Comparison of ENCODE assay signal across 19 cellular contexts in the genomic region with DNA sequence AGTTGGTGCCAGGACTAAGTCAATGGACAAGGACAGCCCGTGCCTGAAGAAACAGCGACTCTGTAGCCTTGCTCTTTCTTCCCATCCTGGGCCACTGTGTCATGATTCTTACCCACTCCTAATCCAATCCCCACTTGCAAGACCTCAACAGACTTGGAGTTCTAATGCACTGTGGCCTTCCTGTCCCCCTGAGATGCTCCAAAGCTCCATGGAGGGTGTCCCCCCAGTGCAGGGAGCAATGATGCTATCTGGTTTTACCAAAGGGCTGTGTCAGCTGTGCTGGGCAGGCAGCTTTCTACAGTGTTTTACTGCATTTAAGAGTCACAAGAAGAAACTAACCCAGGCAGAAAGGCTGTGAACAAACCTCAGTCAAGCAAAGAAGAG.
DNase-seq lines count a peak whose midpoint lies in the region; ATAC-seq and TF ChIP-seq lines count a peak whose summit lies in the region.
"Had no signal": no experiment of that assay in that cellular context is flagged by ENCODE, and none has a peak within 500 bp of the region (broad histone marks: within the 10 kb centered on the region; RNA-seq: fewer than 3 reads in every experiment).

No MANE protein-coding gene starts in this region.

- no peak for TF ChIP-seq POLR2A in GM18505 (IDR thresholded peaks at IDR 0.05; ENCODE audit: borderline replicate concordance, extremely low read depth, insufficient read depth, insufficient read length)

- H3K36me3 Mint-ChIP-seq in CD4-positive, alpha-beta memory T cell: peaks cover under 1 to 20% of the 10 kb centered on the region in 2 donors
- H3K36me3 Mint-ChIP-seq in activated T-helper 2 cell treated with anti-CD3 and anti-CD28 coated beads, Interferon-gamma antibody, Interleukin-2, Interleukin-4, amounts not matched to agents 10 μg/mL and 5 μg/mL and 100 μg/mL, durations not matched to agents 14 hours and 24 hours and 36 hours (ENCODE audit: low read depth): peaks cover 4% of the 10 kb centered on the region
- no peaks in the 10 kb centered on the region for H3K36me3 Mint-ChIP-seq in natural killer cell

- ATAC-seq in GM21786 (IDR thresholded peaks at IDR 0.05; ENCODE audit: unreplicated experiment) (peak; percentile 24), natural killer cell (peak in 1 of 3 donors; percentile 28), GM21381 (IDR thresholded peaks at IDR 0.05; ENCODE audit: unreplicated experiment) (no peak), GM19455 (IDR thresholded peaks at IDR 0.05; ENCODE audit: unreplicated experiment) (no peak), GM18505 (IDR thresholded peaks at IDR 0.05; ENCODE audit: unreplicated experiment) (no peak)
- ATAC-seq: Panc1 had no signal

- CTCF ChIA-PET in CD4-positive, alpha-beta memory T cell (lab: Charles Lee; ENCODE audit: partially characterized antibody): interaction anchor here (1.4 to 4.9 kb wide), 4 partner anchors 9 to 34 kb away, joined by 3 to 40 read pairs (median 20); no protein-coding TSS in a partner anchor

- no peak for DNase-seq in CD4-positive, alpha-beta memory T cell
- DNase-seq in activated T-helper 2 cell treated with anti-CD3 and anti-CD28 coated beads, Interferon-gamma antibody, Interleukin-2, Interleukin-4, amounts not matched to agents 10 μg/mL and 5 μg/mL and 100 μg/mL, durations not matched to agents 14 hours and 24 hours and 36 hours (ENCODE audit: low spot score): no peak
- DNase-seq in natural killer cell: no peak
- DNase-seq: AML-193, brain microvascular endothelial cell, cortex of kidney, DMS 273 treated with DMSO at 0.1 percent for 48 hours, GM23248, NCI-H146, NCI-H774 had no signal

- H3K4me3 ChIP-seq in CD4-positive, alpha-beta memory T cell (ENCODE audit: low read length in 2 of 2): peak overlapping the region in 1 of 2 donors; percentile 64
- H3K4me3 ChIP-seq: GM23248, hepatocyte, lung, sigmoid colon, suprapubic skin had no signal

- POLR2A ChIA-PET in CD4-positive, alpha-beta memory T cell (lab: Charles Lee; ENCODE audit: partially characterized antibody): interaction anchor here (1.9 kb wide), 1 partner anchor 107 kb away, joined by 8 read pairs; a partner anchor contains a TSS

- no peaks in the 10 kb centered on the region for H3K27me3 ChIP-seq in CD4-positive, alpha-beta memory T cell (ENCODE audit: insufficient read depth, low read length)
- H3K27me3 ChIP-seq: hepatocyte, sigmoid colon, suprapubic skin had no signal

- H3K27ac ChIP-seq in CD4-positive, alpha-beta memory T cell (ENCODE audit: low read depth, low read length): peak overlapping the region; percentile 30
- H3K27ac ChIP-seq: brain microvascular endothelial cell, GM23248, hepatocyte, suprapubic skin had no signal

- H3K9me3 ChIP-seq in CD4-positive, alpha-beta memory T cell (ENCODE audit: control insufficient read depth in 1 of 2, low read length in 2 of 2): no peaks in the 10 kb centered on the region
- H3K9me3 ChIP-seq: sigmoid colon, suprapubic skin had no signal

- peak overlapping the region; percentile 82 to 98 (median 92) for H3K27ac Mint-ChIP-seq in CD4-positive, alpha-beta memory T cell
- H3K27ac Mint-ChIP-seq in activated T-helper 2 cell treated with anti-CD3 and anti-CD28 coated beads, Interferon-gamma antibody, Interleukin-2, Interleukin-4, amounts not matched to agents 10 μg/mL and 5 μg/mL and 100 μg/mL, durations not matched to agents 14 hours and 24 hours and 36 hours: peak overlapping the region; percentile 77
- peak overlapping the region; percentile 64 to 86 for H3K27ac Mint-ChIP-seq in natural killer cell

- H3K4me3 Mint-ChIP-seq in CD4-positive, alpha-beta memory T cell: peak overlapping the region; percentile 67 to 84 (median 80)
- peak overlapping the region; percentile 46 for H3K4me3 Mint-ChIP-seq in activated T-helper 2 cell treated with anti-CD3 and anti-CD28 coated beads, Interferon-gamma antibody, Interleukin-2, Interleukin-4, amounts not matched to agents 10 μg/mL and 5 μg/mL and 100 μg/mL, durations not matched to agents 14 hours and 24 hours and 36 hours (ENCODE audit: low read depth)
- H3K4me3 Mint-ChIP-seq in natural killer cell: peak overlapping the region; percentile 18

- H3K27me3 Mint-ChIP-seq in CD4-positive, alpha-beta memory T cell: no peaks in the 10 kb centered on the region
- no peaks in the 10 kb centered on the region for H3K27me3 Mint-ChIP-seq in activated T-helper 2 cell treated with anti-CD3 and anti-CD28 coated beads, Interferon-gamma antibody, Interleukin-2, Interleukin-4, amounts not matched to agents 10 μg/mL and 5 μg/mL and 100 μg/mL, durations not matched to agents 14 hours and 24 hours and 36 hours (ENCODE audit: low read depth)
- H3K27me3 Mint-ChIP-seq in natural killer cell (ENCODE audit: low read depth in 2 of 2): no peaks in the 10 kb centered on the region

- intact Hi-C loops in CD4-positive, alpha-beta memory T cell (cut with micrococcal nuclease): loop anchor here (1.0 to 5.0 kb wide), 3 partner anchors 12 to 109 kb away; a partner anchor contains a TSS
- intact Hi-C loops in activated T-helper 2 cell treated with anti-CD3 and anti-CD28 coated beads, Interferon-gamma antibody, Interleukin-2, Interleukin-4, amounts not matched to agents 10 μg/mL and 5 μg/mL and 100 μg/mL, durations not matched to agents 14 hours and 24 hours and 36 hours (cut with micrococcal nuclease): no loop called here
- intact Hi-C loops in natural killer cell (cut with micrococcal nuclease): no loop called here

- H3K36me3 ChIP-seq in CD4-positive, alpha-beta memory T cell (ENCODE audit: insufficient read depth, low read length): no peaks in the 10 kb centered on the region
- H3K36me3 ChIP-seq: brain microvascular endothelial cell, sigmoid colon, suprapubic skin had no signal

- TF ChIP-seq CTCF in natural killer cell (IDR thresholded peaks at IDR 0.05): no peak

- peaks cover 36% of the 10 kb centered on the region for H3K4me1 ChIP-seq in CD4-positive, alpha-beta memory T cell (ENCODE audit: insufficient read depth, low read length)
- H3K4me1 ChIP-seq: suprapubic skin had no signal

- H3K9me3 Mint-ChIP-seq in CD4-positive, alpha-beta memory T cell: peaks cover 0 to 2% (median 0%) of the 10 kb centered on the region in 8 donors
- H3K9me3 Mint-ChIP-seq in activated T-helper 2 cell treated with anti-CD3 and anti-CD28 coated beads, Interferon-gamma antibody, Interleukin-2, Interleukin-4, amounts not matched to agents 10 μg/mL and 5 μg/mL and 100 μg/mL, durations not matched to agents 14 hours and 24 hours and 36 hours: peaks cover 5% of the 10 kb centered on the region
- H3K9me3 Mint-ChIP-seq in natural killer cell: no peaks in the 10 kb centered on the region

- H3K4me1 Mint-ChIP-seq in CD4-positive, alpha-beta memory T cell: peaks cover 34 to 66% (median 45%) of the 10 kb centered on the region in 4 donors
- H3K4me1 Mint-ChIP-seq in activated T-helper 2 cell treated with anti-CD3 and anti-CD28 coated beads, Interferon-gamma antibody, Interleukin-2, Interleukin-4, amounts not matched to agents 10 μg/mL and 5 μg/mL and 100 μg/mL, durations not matched to agents 14 hours and 24 hours and 36 hours (ENCODE audit: low read depth): peaks cover 32% of the 10 kb centered on the region
- H3K4me1 Mint-ChIP-seq in natural killer cell: peaks cover 34 to 43% of the 10 kb centered on the region in 2 donors

Comparison
In these comparisons a context has a peak if more than half of its experiments do, and no peak if none do; other contexts are left out.
1. H3K4me3 Mint-ChIP-seq: peak in every context shown above with its lines; median percentile 80 in CD4-positive, alpha-beta memory T cell; 46 in activated T-helper 2 cell treated with anti-CD3 and anti-CD28 coated beads, Interferon-gamma antibody, Interleukin-2, Interleukin-4, amounts not matched to agents 10 μg/mL and 5 μg/mL and 100 μg/mL, durations not matched to agents 14 hours and 24 hours and 36 hours; 18 in natural killer cell.